Comparison of ENCODE assay signal across 8 cellular contexts in genomic region chr4:128068927-128069326, GRCh38. TPM values are rescaled to one million over a fixed set of nuclear protein-coding genes. Genes with fewer than 3 reads are reported as not detected.
A peak's percentile ranks its signal among the peaks of the same experiment; 100 is the strongest.
DNase-seq lines count a peak whose midpoint lies in the region; ATAC-seq, FAIRE-seq and TF ChIP-seq lines count a peak whose summit lies in the region.

No MANE protein-coding gene starts in this region.

- ATAC-seq in natural killer cell, result no peak
- ATAC-seq in HG02885 (IDR thresholded peaks at IDR 0.05; ENCODE audit: poor library complexity, unreplicated experiment), result no peak

- H3K4me1 Mint-ChIP-seq in natural killer cell (peaks cover 0 to 5% of the 10 kb centered on the region in 2 donors), mesothelial cell of epicardium (peaks cover 2% of the 10 kb centered on the region)
- H3K4me1 Mint-ChIP-seq in activated T-helper 1 cell treated with anti-CD3 and anti-CD28 coated beads, Interleukin-12 subunit alpha, Interleukin-12 subunit beta, Interleukin-2, Interleukin-4 antibody, amounts not matched to agents 30 ng/mL and 10 ng/mL and 1 ng/mL, durations not matched to agents 14 hours and 24 hours and 36 hours (ENCODE audit: low read depth), result no peaks in the 10 kb centered on the region

- no peak overlapping the region for H2AFZ ChIP-seq in OCI-LY3 (ENCODE audit: low read depth, low read length)

- H3K27ac ChIP-seq in OCI-LY3 (ENCODE audit: low read length), result no peak overlapping the region

- peaks cover 21% of the 10 kb centered on the region for H4K20me1 ChIP-seq in OCI-LY3 (ENCODE audit: insufficient read depth, low read length)

- H3K36me3 ChIP-seq in BJ (ENCODE audit: control insufficient read depth, insufficient read depth, low read length) (no peaks in the 10 kb centered on the region), OCI-LY3 (replicated peaks; ENCODE audit: low read depth, low read length) (no peaks in the 10 kb centered on the region)

- no peak overlapping the region for H3K9ac ChIP-seq in OCI-LY3 (ENCODE audit: low read length)

- H3K4me3 Mint-ChIP-seq in natural killer cell, result no peak overlapping the region
- no peak overlapping the region for H3K4me3 Mint-ChIP-seq in mesothelial cell of epicardium
- H3K4me3 Mint-ChIP-seq in activated T-helper 1 cell treated with anti-CD3 and anti-CD28 coated beads, Interleukin-12 subunit alpha, Interleukin-12 subunit beta, Interleukin-2, Interleukin-4 antibody, amounts not matched to agents 30 ng/mL and 10 ng/mL and 1 ng/mL, durations not matched to agents 14 hours and 24 hours and 36 hours, result no peak overlapping the region

- POLR2A ChIA-PET in BJ (lab: Charles Lee), result no interaction called here

- H3K4me1 ChIP-seq in OCI-LY3 (ENCODE audit: low read length), result no peaks in the 10 kb centered on the region

- H3K4me3 ChIP-seq in BJ (ENCODE audit: low read depth, low read length) (no peak overlapping the region), OCI-LY3 (ENCODE audit: low read length) (no peak overlapping the region)

- no peaks in the 10 kb centered on the region for H3K27me3 Mint-ChIP-seq in natural killer cell (ENCODE audit: low read depth in 2 of 2)
- H3K27me3 Mint-ChIP-seq in mesothelial cell of epicardium (ENCODE audit: low read depth), result no peaks in the 10 kb centered on the region
- no peaks in the 10 kb centered on the region for H3K27me3 Mint-ChIP-seq in activated T-helper 1 cell treated with anti-CD3 and anti-CD28 coated beads, Interleukin-12 subunit alpha, Interleukin-12 subunit beta, Interleukin-2, Interleukin-4 antibody, amounts not matched to agents 30 ng/mL and 10 ng/mL and 1 ng/mL, durations not matched to agents 14 hours and 24 hours and 36 hours (ENCODE audit: insufficient read depth)

- no peak overlapping the region for H3K27ac Mint-ChIP-seq in natural killer cell
- H3K27ac Mint-ChIP-seq in mesothelial cell of epicardium, result no peak overlapping the region
- H3K27ac Mint-ChIP-seq in activated T-helper 1 cell treated with anti-CD3 and anti-CD28 coated beads, Interleukin-12 subunit alpha, Interleukin-12 subunit beta, Interleukin-2, Interleukin-4 antibody, amounts not matched to agents 30 ng/mL and 10 ng/mL and 1 ng/mL, durations not matched to agents 14 hours and 24 hours and 36 hours, result no peak overlapping the region

- H3K27me3 ChIP-seq in BJ (ENCODE audit: control insufficient read depth, insufficient read depth, low read length) (no peaks in the 10 kb centered on the region), OCI-LY3 (ENCODE audit: low read depth, low read length) (no peaks in the 10 kb centered on the region)

- H3K9me3 Mint-ChIP-seq in natural killer cell (no peaks in the 10 kb centered on the region), mesothelial cell of epicardium (no peaks in the 10 kb centered on the region)
- H3K9me3 Mint-ChIP-seq in activated T-helper 1 cell treated with anti-CD3 and anti-CD28 coated beads, Interleukin-12 subunit alpha, Interleukin-12 subunit beta, Interleukin-2, Interleukin-4 antibody, amounts not matched to agents 30 ng/mL and 10 ng/mL and 1 ng/mL, durations not matched to agents 14 hours and 24 hours and 36 hours, result no peaks in the 10 kb centered on the region

- no peak overlapping the region for H3K4me2 ChIP-seq in OCI-LY3 (ENCODE audit: low read length)

- intact Hi-C loops in natural killer cell (cut with micrococcal nuclease), result no loop called here
- intact Hi-C loops in activated T-helper 1 cell treated with anti-CD3 and anti-CD28 coated beads, Interleukin-12 subunit alpha, Interleukin-12 subunit beta, Interleukin-2, Interleukin-4 antibody, amounts not matched to agents 30 ng/mL and 10 ng/mL and 1 ng/mL, durations not matched to agents 14 hours and 24 hours and 36 hours (cut with micrococcal nuclease), result no loop called here

- no peak for DNase-seq in BJ (ENCODE audit: low read depth)
- no peak for DNase-seq in GM18507 (ENCODE audit: extremely low spot score, insufficient read length, low read depth)
- peak; percentile 34 for DNase-seq in glomerular visceral epithelial cell (ENCODE audit: extremely low spot score)
- DNase-seq in natural killer cell, result no peak
- no peak for DNase-seq in mesothelial cell of epicardium (ENCODE audit: low spot score in 2 of 2, unreplicated experiment in 2 of 2)
- DNase-seq in activated T-helper 1 cell treated with anti-CD3 and anti-CD28 coated beads, Interleukin-12 subunit alpha, Interleukin-12 subunit beta, Interleukin-2, Interleukin-4 antibody, amounts not matched to agents 30 ng/mL and 10 ng/mL and 1 ng/mL, durations not matched to agents 14 hours and 24 hours and 36 hours (ENCODE audit: low spot score), result no peak

- 0 out of 2 replicates have a peak, but pooled peaks have one; percentile 26 for TF ChIP-seq CTCF in BJ (IDR thresholded peaks at IDR 0.05; ENCODE audit: insufficient read depth, low read depth, low read length)
- TF ChIP-seq CTCF in OCI-LY3 (IDR thresholded peaks at IDR 0.05; ENCODE audit: low read depth, low read length), result peak; percentile 36
- TF ChIP-seq CTCF in natural killer cell (IDR thresholded peaks at IDR 0.05), result no peak
- no peak for TF ChIP-seq CTCF in mesothelial cell of epicardium (IDR thresholded peaks at IDR 0.05; ENCODE audit: unreplicated experiment)

- CTCF ChIA-PET in BJ (lab: Yijun Ruan, JAX), result interaction anchor here (1.1 kb wide), 2 partner anchors 8 to 13 kb away, joined by 4 read pairs; no protein-coding TSS in a partner anchor

- H3K36me3 Mint-ChIP-seq in natural killer cell, result no peaks in the 10 kb centered on the region
- peaks cover 1% of the 10 kb centered on the region for H3K36me3 Mint-ChIP-seq in mesothelial cell of epicardium
- no peaks in the 10 kb centered on the region for H3K36me3 Mint-ChIP-seq in activated T-helper 1 cell treated with anti-CD3 and anti-CD28 coated beads, Interleukin-12 subunit alpha, Interleukin-12 subunit beta, Interleukin-2, Interleukin-4 antibody, amounts not matched to agents 30 ng/mL and 10 ng/mL and 1 ng/mL, durations not matched to agents 14 hours and 24 hours and 36 hours (ENCODE audit: low read depth)

- H3K79me2 ChIP-seq in OCI-LY3 (ENCODE audit: low read length), result peaks cover 93% of the 10 kb centered on the region

- FAIRE-seq in GM18507 (lab: Jason Lieb, UNC), result peak; percentile 33

- H3K9me3 ChIP-seq in OCI-LY3 (ENCODE audit: insufficient read depth, low read length), result no peaks in the 10 kb centered on the region

RNA-seq across cellular contexts. Expression of gene LARP1B, which starts 7.8 kb away (rescaled TPM):
- polyA plus RNA-seq in BJ (2011; rRNA removed), result 4.5 and 8.8 TPM in 2 replicates
- polyA minus RNA-seq in BJ (2011; rRNA and poly(A)+ RNA removed), result 4.4 and 6.3 TPM in 2 replicates
- total RNA-seq in natural killer cell, result 10 to 100 TPM in 1 of 3 donors, 1 to 10 TPM in 2; 8.5 to 10.7 (median 9.1) TPM
- 18.8 to 19.9 TPM (median 19.7 TPM) in 3 replicates for total RNA-seq in mesothelial cell of epicardium
- 33.3 and 34.5 TPM in 2 replicates for total RNA-seq in activated T-helper 1 cell treated with anti-CD3 and anti-CD28 coated beads, Interleukin-12 subunit alpha, Interleukin-12 subunit beta, Interleukin-2, Interleukin-4 antibody, amounts not matched to agents 30 ng/mL and 10 ng/mL and 1 ng/mL, durations not matched to agents 14 hours and 24 hours and 36 hours

Comparison
In these comparisons a context has a peak if more than half of its experiments do, and no peak if none do; other contexts are left out.
1. CTCF ChIP-seq: peak in BJ (single experiment) and OCI-LY3 (single experiment); none in natural killer cell (single experiment) and mesothelial cell of epicardium (single experiment).